Comparison of ENCODE assay signal across 9 cellular contexts in the genomic region with DNA sequence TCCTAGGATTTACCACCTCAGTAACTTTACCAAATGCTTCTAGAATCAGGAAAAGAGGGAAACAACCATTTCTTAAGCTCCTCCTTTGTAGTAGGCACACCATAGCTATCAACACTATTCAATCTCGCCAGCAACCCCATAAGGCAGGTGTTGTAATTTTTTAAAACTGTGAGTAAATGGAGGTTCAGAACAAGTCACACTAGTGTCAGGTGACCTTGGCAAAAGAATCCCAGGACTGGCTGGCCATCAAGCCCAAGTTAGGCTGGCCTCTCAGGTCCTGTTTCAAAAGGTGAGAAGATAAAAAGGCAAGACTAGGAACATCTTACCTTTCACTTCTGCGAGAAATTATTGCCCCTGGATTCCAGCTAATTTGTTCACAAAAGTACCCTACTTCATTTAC. TPM values are rescaled to one million over a fixed set of nuclear protein-coding genes. Genes with fewer than 3 reads are reported as not detected.
DNase-seq lines count a peak whose midpoint lies in the region; ATAC-seq and TF ChIP-seq lines count a peak whose summit lies in the region.
"Had no signal": no experiment of that assay in that cellular context is flagged by ENCODE, and none has a peak within 500 bp of the region (broad histone marks: within the 10 kb centered on the region; RNA-seq: fewer than 3 reads in every experiment).

No MANE protein-coding gene starts in this region.

- H3K9me3 ChIP-seq in heart left ventricle: no peaks in the 10 kb centered on the region
- no peaks in the 10 kb centered on the region for H3K9me3 ChIP-seq in mammary epithelial cell (replicated peaks; ENCODE audit: insufficient read depth, low read length)
- no peaks in the 10 kb centered on the region for H3K9me3 ChIP-seq in upper lobe of right lung

- ATAC-seq in heart left ventricle: no peak
- ATAC-seq in upper lobe of right lung: no peak
- ATAC-seq in GM21619 (IDR thresholded peaks at IDR 0.05; ENCODE audit: unreplicated experiment): no peak
- no peak for ATAC-seq in GM18870 (IDR thresholded peaks at IDR 0.05; ENCODE audit: unreplicated experiment)

- in situ Hi-C loops in mammary epithelial cell (cut with MboI; ENCODE audit: low sequenced_read_pairs in 2 of 2): no loop called here

- peak overlapping the region; percentile 85 for H3K18ac ChIP-seq in mesendoderm (ENCODE audit: low read length)

- H3K23ac ChIP-seq in mesendoderm (ENCODE audit: low read length): no peak overlapping the region

- peaks cover 0 to 8% (median 0%) of the 10 kb centered on the region in 9 donors for H3K36me3 ChIP-seq in heart left ventricle
- H3K36me3 ChIP-seq in mammary epithelial cell (ENCODE audit: insufficient read depth, low read length): no peaks in the 10 kb centered on the region
- no peaks in the 10 kb centered on the region for H3K36me3 ChIP-seq in mesendoderm (ENCODE audit: control insufficient read depth, insufficient read depth, low read length)
- no peaks in the 10 kb centered on the region for H3K36me3 ChIP-seq in upper lobe of right lung

- H3K4me2 ChIP-seq in mammary epithelial cell (ENCODE audit: insufficient read depth, low read depth, low read length): peak overlapping the region; percentile 87
- H3K4me2 ChIP-seq in mesendoderm (ENCODE audit: low read length): peak overlapping the region; percentile 96

- H2AK5ac ChIP-seq in mesendoderm (ENCODE audit: low read length): no peak overlapping the region

- 13 to 30% (median 24%) methylated on average over 2 of the region's 2 CpGs for WGBS in heart left ventricle, 4 donors
- 4% methylated on average over 2 of the region's 2 CpGs for WGBS in mammary epithelial cell (ENCODE audit: low coverage, missing lambda C conversion rate)
- no CpG with 5 or more reads among the region's 2 CpGs for WGBS in mesendoderm (ENCODE audit: extremely low coverage, insufficient coverage, low lambda C conversion rate)

- no peaks in the 10 kb centered on the region for H4K20me1 ChIP-seq in mammary epithelial cell (ENCODE audit: insufficient read depth, low read length)

- no peak overlapping the region for H2BK120ac ChIP-seq in mesendoderm (ENCODE audit: low read depth, low read length)

- H3K79me1 ChIP-seq in mesendoderm (ENCODE audit: low read length): peaks cover 5% of the 10 kb centered on the region

- H4K8ac ChIP-seq in mesendoderm (ENCODE audit: low read depth, low read length): no peak overlapping the region

- no peak overlapping the region for H3K4ac ChIP-seq in mesendoderm (ENCODE audit: low read depth, low read length)

- H2BK15ac ChIP-seq in mesendoderm (replicated peaks; ENCODE audit: low read depth): no peak overlapping the region

- H3K4me3 ChIP-seq in heart left ventricle (peak overlapping the region; percentile 67 to 99 (median 88)), mammary epithelial cell (replicated peaks in 1 of 3; ENCODE audit: insufficient read depth in 1 of 3, low read depth in 2 of 3, low read length in 3 of 3) (peak overlapping the region; percentile 89 to 99 (median 95)), mesendoderm (ENCODE audit: low read length) (peak overlapping the region; percentile 86), upper lobe of right lung (peak overlapping the region; percentile 99)

- CTCF ChIA-PET in mammary epithelial cell (lab: Charles Lee; ENCODE audit: low non-redundant PET): no interaction called here

- H3K56ac ChIP-seq in mesendoderm (ENCODE audit: low read length): peak overlapping the region; percentile 96

- TF ChIP-seq POLR2A in heart left ventricle (IDR thresholded peaks at IDR 0.05): no peak

- TF ChIP-seq CTCF in heart left ventricle (IDR thresholded peaks at IDR 0.05): no peak
- TF ChIP-seq CTCF in mammary epithelial cell (conservative IDR thresholded peaks at IDR 0.05 in 1 of 2, IDR thresholded peaks at IDR 0.05 in 1 of 2; ENCODE audit: extremely low read depth in 1 of 2, insufficient read depth in 1 of 2, low read depth in 1 of 2, low read length in 2 of 2): no peak
- TF ChIP-seq CTCF in upper lobe of right lung (IDR thresholded peaks at IDR 0.05): no peak

- intact Hi-C loops in heart left ventricle (cut with DNase I) (loop anchor here in 1 of 10 donors (5.0 kb wide), 1 partner anchor 45 kb away; no protein-coding TSS in a partner anchor), cardiac septum (cut with DNase I) (no loop called here), mammary epithelial cell (cut with micrococcal nuclease) (loop anchor here (10.0 kb wide), 1 partner anchor 63 kb away; no protein-coding TSS in a partner anchor), upper lobe of right lung (cut with DNase I) (no loop called here)

- H3K79me2 ChIP-seq in mammary epithelial cell (ENCODE audit: insufficient read depth, low read length) (peaks cover 52% of the 10 kb centered on the region), mesendoderm (ENCODE audit: control insufficient read depth, insufficient read depth, low read length) (peaks cover 7% of the 10 kb centered on the region)

- no peak overlapping the region for H2BK5ac ChIP-seq in mesendoderm (ENCODE audit: low read length)

- H3K27ac ChIP-seq in heart left ventricle (peak overlapping the region in 10 of 12 donors; percentile 66 to 93 (median 82)), mammary epithelial cell (ENCODE audit: insufficient read depth, low read depth, low read length) (peak overlapping the region; percentile 75), mesendoderm (ENCODE audit: low read depth, low read length) (no peak overlapping the region), upper lobe of right lung (peak overlapping the region; percentile 91)

- dilution Hi-C loops in mammary epithelial cell (cut with HindIII; ENCODE audit: low sequenced_read_pairs): no loop called here

- H3K27me3 ChIP-seq in heart left ventricle (no peaks in the 10 kb centered on the region), mammary epithelial cell (ENCODE audit: insufficient read depth, low read length) (no peaks in the 10 kb centered on the region), mesendoderm (ENCODE audit: insufficient read depth, low read length, poor library complexity) (no peaks in the 10 kb centered on the region), upper lobe of right lung (no peaks in the 10 kb centered on the region)

- no peak overlapping the region for H4K5ac ChIP-seq in mesendoderm (ENCODE audit: low read length)

- H3K9ac ChIP-seq in mammary epithelial cell (ENCODE audit: insufficient read depth, low read length): peak overlapping the region; percentile 85
- H3K9ac ChIP-seq in mesendoderm (ENCODE audit: low read length): peak overlapping the region; percentile 89

- peak overlapping the region; percentile 83 for H2AFZ ChIP-seq in mammary epithelial cell (ENCODE audit: low read depth, low read length)

- DNase-seq in heart left ventricle: no peak
- no peak for DNase-seq in cardiac septum (ENCODE audit: low spot score)
- peak; percentile 6 for DNase-seq in mammary epithelial cell
- DNase-seq in mesendoderm: no peak
- no peak for DNase-seq in upper lobe of right lung
- DNase-seq in anterior cingulate cortex (lab: John Stamatoyannopoulos, UW): no peak
- DNase-seq: GF-D8 had no signal

- H3K4me1 ChIP-seq in heart left ventricle (peaks cover 0 to 23% (median 14%) of the 10 kb centered on the region in 12 donors), mammary epithelial cell (ENCODE audit: insufficient read depth, low read length) (peaks cover 9% of the 10 kb centered on the region), mesendoderm (ENCODE audit: control insufficient read depth, low read depth, low read length) (no peaks in the 10 kb centered on the region), upper lobe of right lung (peaks cover 11% of the 10 kb centered on the region)

- BruUV-seq in mammary epithelial cell (replicated peaks; lab: Mats Ljungman, UMichigan): no TSS peak

RNA-seq across cellular contexts. Expression of gene TOP3B, which starts 0.7 kb away (rescaled TPM):
- total RNA-seq in heart left ventricle (10 to 100 TPM in 7 of 9 donors, 1 to 10 TPM in 2; 9.6 to 12.9 (median 11.2) TPM), cardiac septum (13.1 TPM), mammary epithelial cell (10 to 100 TPM; 36.4 to 36.7 TPM), upper lobe of right lung (24.8 TPM)
- polyA plus RNA-seq in heart left ventricle (1 to 10 TPM; 9.5 to 9.9 TPM), mammary epithelial cell (11.7 TPM)
- polyA minus RNA-seq in mammary epithelial cell: 29.3 TPM
- 21.9 TPM for polyA plus RNA-seq in mesendoderm (2013, experiment 1 of 2)
- polyA plus RNA-seq in mesendoderm (2013, experiment 2 of 2): 23.7 TPM

RNA-seq across cellular contexts. Expression of gene PPM1F, which starts 29.2 kb away (rescaled TPM):
- total RNA-seq in heart left ventricle (10 to 100 TPM; 13.9 to 51.1 (median 21.1) TPM), cardiac septum (20.5 TPM), mammary epithelial cell (10 to 100 TPM; 30.8 to 43.6 TPM), upper lobe of right lung (51.2 TPM)
- polyA plus RNA-seq in heart left ventricle (10 to 100 TPM; 12.1 to 19.3 TPM), mammary epithelial cell (18.3 TPM)
- polyA minus RNA-seq in mammary epithelial cell: 45.2 TPM
- 12.7 TPM for polyA plus RNA-seq in mesendoderm (2013, experiment 1 of 2)
- polyA plus RNA-seq in mesendoderm (2013, experiment 2 of 2): 15.2 TPM
